ENCODE assay signal across 1 cellular context in the genomic region with DNA sequence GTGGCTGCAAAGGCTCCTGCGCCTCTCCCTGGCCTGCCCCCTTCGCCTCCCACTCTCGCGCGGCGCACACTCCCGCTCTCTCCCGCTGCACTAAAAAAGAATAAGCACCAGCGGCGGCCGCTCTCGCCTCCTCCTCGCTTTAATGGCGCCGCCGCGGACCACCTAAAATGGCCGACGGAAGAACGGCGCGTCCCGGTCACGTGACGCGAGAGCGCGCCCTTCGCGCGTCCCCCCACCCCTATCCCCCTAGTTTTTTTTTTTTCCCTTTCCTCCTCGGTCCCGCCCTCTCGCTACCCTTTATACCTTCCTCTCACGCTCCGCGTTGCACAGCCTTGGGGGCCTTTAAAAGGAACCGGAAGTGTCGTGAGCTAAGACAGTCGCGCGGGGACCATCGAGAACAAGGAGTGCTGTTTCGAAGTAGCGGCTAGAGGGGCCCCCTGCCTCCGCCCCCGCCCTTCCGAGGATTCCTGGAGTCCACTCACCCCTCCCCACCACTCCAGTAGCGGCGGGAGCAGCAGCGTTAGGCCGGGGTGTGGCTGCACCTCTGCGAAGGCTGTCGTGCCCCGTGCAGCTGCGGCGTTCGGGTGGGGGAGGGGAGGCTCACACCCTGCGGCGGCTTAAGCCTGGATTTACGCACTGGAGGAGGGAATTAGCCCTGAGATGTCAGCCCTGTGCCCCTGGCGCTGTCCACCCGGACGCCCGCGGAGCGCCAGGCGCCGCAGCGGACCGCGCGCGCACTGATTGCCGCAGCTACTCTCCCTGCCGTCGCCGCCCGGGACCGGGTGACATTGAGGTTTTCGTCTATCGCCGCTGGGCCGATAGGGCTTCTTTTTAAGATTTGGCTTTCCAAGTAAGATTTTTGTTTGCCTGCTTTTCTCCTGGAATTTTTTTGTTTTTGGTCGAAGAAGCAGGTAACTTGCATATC.
TF ChIP-seq lines count a peak whose summit lies in the region.

A gene with protein sequence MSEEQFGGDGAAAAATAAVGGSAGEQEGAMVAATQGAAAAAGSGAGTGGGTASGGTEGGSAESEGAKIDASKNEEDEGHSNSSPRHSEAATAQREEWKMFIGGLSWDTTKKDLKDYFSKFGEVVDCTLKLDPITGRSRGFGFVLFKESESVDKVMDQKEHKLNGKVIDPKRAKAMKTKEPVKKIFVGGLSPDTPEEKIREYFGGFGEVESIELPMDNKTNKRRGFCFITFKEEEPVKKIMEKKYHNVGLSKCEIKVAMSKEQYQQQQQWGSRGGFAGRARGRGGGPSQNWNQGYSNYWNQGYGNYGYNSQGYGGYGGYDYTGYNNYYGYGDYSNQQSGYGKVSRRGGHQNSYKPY (minus strand): TSS at position 176 of the 925 bp plus-strand sequence. CDS start 313 bp downstream, outside the sequence.

TF ChIP-seq in HepG2, 621 proteins besides CTCF, POLR2A, EP300 and RAD21 (continued from another document and continues in another):
- TF ChIP-seq, protein P1, sequence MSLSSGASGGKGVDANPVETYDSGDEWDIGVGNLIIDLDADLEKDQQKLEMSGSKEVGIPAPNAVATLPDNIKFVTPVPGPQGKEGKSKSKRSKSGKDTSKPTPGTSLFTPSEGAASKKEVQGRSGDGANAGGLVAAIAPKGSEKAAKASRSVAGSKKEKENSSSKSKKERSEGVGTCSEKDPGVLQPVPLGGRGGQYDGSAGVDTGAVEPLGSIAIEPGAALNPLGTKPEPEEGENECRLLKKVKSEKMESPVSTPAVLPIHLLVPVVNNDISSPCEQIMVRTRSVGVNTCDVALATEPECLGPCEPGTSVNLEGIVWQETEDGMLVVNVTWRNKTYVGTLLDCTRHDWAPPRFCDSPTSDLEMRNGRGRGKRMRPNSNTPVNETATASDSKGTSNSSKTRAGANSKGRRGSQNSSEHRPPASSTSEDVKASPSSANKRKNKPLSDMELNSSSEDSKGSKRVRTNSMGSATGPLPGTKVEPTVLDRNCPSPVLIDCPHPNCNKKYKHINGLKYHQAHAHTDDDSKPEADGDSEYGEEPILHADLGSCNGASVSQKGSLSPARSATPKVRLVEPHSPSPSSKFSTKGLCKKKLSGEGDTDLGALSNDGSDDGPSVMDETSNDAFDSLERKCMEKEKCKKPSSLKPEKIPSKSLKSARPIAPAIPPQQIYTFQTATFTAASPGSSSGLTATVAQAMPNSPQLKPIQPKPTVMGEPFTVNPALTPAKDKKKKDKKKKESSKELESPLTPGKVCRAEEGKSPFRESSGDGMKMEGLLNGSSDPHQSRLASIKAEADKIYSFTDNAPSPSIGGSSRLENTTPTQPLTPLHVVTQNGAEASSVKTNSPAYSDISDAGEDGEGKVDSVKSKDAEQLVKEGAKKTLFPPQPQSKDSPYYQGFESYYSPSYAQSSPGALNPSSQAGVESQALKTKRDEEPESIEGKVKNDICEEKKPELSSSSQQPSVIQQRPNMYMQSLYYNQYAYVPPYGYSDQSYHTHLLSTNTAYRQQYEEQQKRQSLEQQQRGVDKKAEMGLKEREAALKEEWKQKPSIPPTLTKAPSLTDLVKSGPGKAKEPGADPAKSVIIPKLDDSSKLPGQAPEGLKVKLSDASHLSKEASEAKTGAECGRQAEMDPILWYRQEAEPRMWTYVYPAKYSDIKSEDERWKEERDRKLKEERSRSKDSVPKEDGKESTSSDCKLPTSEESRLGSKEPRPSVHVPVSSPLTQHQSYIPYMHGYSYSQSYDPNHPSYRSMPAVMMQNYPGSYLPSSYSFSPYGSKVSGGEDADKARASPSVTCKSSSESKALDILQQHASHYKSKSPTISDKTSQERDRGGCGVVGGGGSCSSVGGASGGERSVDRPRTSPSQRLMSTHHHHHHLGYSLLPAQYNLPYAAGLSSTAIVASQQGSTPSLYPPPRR (CRISPR knock-in tag; IDR thresholded peaks at IDR 0.05; ENCODE audit: borderline replicate concordance) = peak; percentile 76
- TF ChIP-seq ZNF251 (CRISPR knock-in tag; IDR thresholded peaks at IDR 0.05) (no peak), ZNF207 (IDR thresholded peaks at IDR 0.05; ENCODE audit: borderline replicate concordance) (no peak), CCAR2 (optimal IDR thresholded peaks at IDR 0.05; ENCODE audit: low read depth, low read length) (peak; percentile 63), WIZ (CRISPR knock-in tag; IDR thresholded peaks at IDR 0.05) (peak; percentile 89; the same call in 1 of the 2 replicates), ESRRA (CRISPR knock-in tag; IDR thresholded peaks at IDR 0.05; ENCODE audit: low read depth) (peak; percentile 33), ZSCAN20 (CRISPR knock-in tag; IDR thresholded peaks at IDR 0.05; ENCODE audit: borderline replicate concordance) (peak; percentile 53), ZNF563 (CRISPR knock-in tag; IDR thresholded peaks at IDR 0.05) (0 out of 2 replicates have a peak, but pooled peaks have one; percentile 14), ZNF17 (CRISPR knock-in tag; IDR thresholded peaks at IDR 0.05) (no peak), SNAPC2 (CRISPR knock-in tag; IDR thresholded peaks at IDR 0.05) (peak; percentile 87; the same call in 1 of the 2 replicates), ZBTB3 (CRISPR knock-in tag; IDR thresholded peaks at IDR 0.05; ENCODE audit: borderline replicate concordance, low read depth) (peak; percentile 68; the same call in 1 of the 2 replicates), ZNF496 (CRISPR knock-in tag; IDR thresholded peaks at IDR 0.05; ENCODE audit: insufficient replicate concordance) (no peak), RFX3 (CRISPR knock-in tag; IDR thresholded peaks at IDR 0.05) (0 out of 2 replicates have a peak, but pooled peaks have one; percentile 5), ZSCAN30 (CRISPR knock-in tag; IDR thresholded peaks at IDR 0.05) (0 out of 2 replicates have a peak, but pooled peaks have one; percentile 42), BRCA1 (CRISPR knock-in tag; IDR thresholded peaks at IDR 0.05) (peak; percentile 82; the same call in 1 of the 2 replicates), ZNF724P (CRISPR knock-in tag; IDR thresholded peaks at IDR 0.05; ENCODE audit: borderline replicate concordance) (no peak; the same call in 1 of the 2 replicates), NFKBIZ (CRISPR knock-in tag; IDR thresholded peaks at IDR 0.05) (peak; percentile 44; the same call in 1 of the 2 replicates), ZBTB8A (CRISPR knock-in tag; IDR thresholded peaks at IDR 0.05; ENCODE audit: borderline replicate concordance, low read depth) (peak; percentile 60; the same call in 1 of the 2 replicates), ZNF777 (CRISPR knock-in tag; IDR thresholded peaks at IDR 0.05) (peak; percentile 93)
- TF ChIP-seq, protein P2, sequence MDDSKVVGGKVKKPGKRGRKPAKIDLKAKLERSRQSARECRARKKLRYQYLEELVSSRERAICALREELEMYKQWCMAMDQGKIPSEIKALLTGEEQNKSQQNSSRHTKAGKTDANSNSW (CRISPR knock-in tag; IDR thresholded peaks at IDR 0.05; ENCODE audit: borderline replicate concordance) = no peak; the same call in 1 of the 2 replicates
- TF ChIP-seq, protein P3, sequence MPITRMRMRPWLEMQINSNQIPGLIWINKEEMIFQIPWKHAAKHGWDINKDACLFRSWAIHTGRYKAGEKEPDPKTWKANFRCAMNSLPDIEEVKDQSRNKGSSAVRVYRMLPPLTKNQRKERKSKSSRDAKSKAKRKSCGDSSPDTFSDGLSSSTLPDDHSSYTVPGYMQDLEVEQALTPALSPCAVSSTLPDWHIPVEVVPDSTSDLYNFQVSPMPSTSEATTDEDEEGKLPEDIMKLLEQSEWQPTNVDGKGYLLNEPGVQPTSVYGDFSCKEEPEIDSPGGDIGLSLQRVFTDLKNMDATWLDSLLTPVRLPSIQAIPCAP (CRISPR knock-in tag; IDR thresholded peaks at IDR 0.05; ENCODE audit: low read depth) = no peak
- TF ChIP-seq, protein P4, sequence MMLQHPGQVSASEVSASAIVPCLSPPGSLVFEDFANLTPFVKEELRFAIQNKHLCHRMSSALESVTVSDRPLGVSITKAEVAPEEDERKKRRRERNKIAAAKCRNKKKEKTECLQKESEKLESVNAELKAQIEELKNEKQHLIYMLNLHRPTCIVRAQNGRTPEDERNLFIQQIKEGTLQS (CRISPR knock-in tag; IDR thresholded peaks at IDR 0.05) = peak; percentile 64; the same call in 1 of the 2 replicates
- TF ChIP-seq, protein P5, sequence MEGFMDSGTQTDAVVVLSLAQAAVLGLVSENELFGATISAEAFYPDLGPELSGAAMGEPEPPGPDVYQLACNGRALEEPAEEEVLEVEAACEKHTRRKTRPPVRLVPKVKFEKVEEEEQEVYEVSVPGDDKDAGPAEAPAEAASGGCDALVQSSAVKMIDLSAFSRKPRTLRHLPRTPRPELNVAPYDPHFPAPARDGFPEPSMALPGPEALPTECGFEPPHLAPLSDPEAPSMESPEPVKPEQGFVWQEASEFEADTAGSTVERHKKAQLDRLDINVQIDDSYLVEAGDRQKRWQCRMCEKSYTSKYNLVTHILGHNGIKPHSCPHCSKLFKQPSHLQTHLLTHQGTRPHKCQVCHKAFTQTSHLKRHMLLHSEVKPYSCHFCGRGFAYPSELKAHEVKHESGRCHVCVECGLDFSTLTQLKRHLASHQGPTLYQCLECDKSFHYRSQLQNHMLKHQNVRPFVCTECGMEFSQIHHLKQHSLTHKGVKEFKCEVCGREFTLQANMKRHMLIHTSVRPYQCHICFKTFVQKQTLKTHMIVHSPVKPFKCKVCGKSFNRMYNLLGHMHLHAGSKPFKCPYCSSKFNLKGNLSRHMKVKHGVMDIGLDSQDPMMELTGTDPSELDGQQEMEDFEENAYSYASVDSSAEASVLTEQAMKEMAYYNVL (CRISPR knock-in tag; IDR thresholded peaks at IDR 0.05; ENCODE audit: borderline replicate concordance) = peak; percentile 66; the same call in 1 of the 2 replicates
- TF ChIP-seq, protein P6, sequence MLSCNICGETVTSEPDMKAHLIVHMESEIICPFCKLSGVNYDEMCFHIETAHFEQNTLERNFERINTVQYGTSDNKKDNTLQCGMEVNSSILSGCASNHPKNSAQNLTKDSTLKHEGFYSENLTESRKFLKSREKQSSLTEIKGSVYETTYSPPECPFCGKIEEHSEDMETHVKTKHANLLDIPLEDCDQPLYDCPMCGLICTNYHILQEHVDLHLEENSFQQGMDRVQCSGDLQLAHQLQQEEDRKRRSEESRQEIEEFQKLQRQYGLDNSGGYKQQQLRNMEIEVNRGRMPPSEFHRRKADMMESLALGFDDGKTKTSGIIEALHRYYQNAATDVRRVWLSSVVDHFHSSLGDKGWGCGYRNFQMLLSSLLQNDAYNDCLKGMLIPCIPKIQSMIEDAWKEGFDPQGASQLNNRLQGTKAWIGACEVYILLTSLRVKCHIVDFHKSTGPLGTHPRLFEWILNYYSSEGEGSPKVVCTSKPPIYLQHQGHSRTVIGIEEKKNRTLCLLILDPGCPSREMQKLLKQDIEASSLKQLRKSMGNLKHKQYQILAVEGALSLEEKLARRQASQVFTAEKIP (CRISPR knock-in tag; IDR thresholded peaks at IDR 0.05; ENCODE audit: borderline replicate concordance) = no peak
- TF ChIP-seq, protein P7, sequence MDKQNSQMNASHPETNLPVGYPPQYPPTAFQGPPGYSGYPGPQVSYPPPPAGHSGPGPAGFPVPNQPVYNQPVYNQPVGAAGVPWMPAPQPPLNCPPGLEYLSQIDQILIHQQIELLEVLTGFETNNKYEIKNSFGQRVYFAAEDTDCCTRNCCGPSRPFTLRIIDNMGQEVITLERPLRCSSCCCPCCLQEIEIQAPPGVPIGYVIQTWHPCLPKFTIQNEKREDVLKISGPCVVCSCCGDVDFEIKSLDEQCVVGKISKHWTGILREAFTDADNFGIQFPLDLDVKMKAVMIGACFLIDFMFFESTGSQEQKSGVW (CRISPR knock-in tag; IDR thresholded peaks at IDR 0.05; ENCODE audit: borderline replicate concordance) = no peak
- TF ChIP-seq, protein P8, sequence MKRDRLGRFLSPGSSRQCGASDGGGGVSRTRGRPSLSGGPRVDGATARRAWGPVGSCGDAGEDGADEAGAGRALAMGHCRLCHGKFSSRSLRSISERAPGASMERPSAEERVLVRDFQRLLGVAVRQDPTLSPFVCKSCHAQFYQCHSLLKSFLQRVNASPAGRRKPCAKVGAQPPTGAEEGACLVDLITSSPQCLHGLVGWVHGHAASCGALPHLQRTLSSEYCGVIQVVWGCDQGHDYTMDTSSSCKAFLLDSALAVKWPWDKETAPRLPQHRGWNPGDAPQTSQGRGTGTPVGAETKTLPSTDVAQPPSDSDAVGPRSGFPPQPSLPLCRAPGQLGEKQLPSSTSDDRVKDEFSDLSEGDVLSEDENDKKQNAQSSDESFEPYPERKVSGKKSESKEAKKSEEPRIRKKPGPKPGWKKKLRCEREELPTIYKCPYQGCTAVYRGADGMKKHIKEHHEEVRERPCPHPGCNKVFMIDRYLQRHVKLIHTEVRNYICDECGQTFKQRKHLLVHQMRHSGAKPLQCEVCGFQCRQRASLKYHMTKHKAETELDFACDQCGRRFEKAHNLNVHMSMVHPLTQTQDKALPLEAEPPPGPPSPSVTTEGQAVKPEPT (CRISPR knock-in tag; IDR thresholded peaks at IDR 0.05; ENCODE audit: low read depth) = peak; percentile 62; the same call in 1 of the 2 replicates
- TF ChIP-seq, protein P9, sequence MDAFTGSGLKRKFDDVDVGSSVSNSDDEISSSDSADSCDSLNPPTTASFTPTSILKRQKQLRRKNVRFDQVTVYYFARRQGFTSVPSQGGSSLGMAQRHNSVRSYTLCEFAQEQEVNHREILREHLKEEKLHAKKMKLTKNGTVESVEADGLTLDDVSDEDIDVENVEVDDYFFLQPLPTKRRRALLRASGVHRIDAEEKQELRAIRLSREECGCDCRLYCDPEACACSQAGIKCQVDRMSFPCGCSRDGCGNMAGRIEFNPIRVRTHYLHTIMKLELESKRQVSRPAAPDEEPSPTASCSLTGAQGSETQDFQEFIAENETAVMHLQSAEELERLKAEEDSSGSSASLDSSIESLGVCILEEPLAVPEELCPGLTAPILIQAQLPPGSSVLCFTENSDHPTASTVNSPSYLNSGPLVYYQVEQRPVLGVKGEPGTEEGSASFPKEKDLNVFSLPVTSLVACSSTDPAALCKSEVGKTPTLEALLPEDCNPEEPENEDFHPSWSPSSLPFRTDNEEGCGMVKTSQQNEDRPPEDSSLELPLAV (CRISPR knock-in tag; conservative IDR thresholded peaks at IDR 0.05; ENCODE audit: low read depth) = no peak
- TF ChIP-seq, protein P10, sequence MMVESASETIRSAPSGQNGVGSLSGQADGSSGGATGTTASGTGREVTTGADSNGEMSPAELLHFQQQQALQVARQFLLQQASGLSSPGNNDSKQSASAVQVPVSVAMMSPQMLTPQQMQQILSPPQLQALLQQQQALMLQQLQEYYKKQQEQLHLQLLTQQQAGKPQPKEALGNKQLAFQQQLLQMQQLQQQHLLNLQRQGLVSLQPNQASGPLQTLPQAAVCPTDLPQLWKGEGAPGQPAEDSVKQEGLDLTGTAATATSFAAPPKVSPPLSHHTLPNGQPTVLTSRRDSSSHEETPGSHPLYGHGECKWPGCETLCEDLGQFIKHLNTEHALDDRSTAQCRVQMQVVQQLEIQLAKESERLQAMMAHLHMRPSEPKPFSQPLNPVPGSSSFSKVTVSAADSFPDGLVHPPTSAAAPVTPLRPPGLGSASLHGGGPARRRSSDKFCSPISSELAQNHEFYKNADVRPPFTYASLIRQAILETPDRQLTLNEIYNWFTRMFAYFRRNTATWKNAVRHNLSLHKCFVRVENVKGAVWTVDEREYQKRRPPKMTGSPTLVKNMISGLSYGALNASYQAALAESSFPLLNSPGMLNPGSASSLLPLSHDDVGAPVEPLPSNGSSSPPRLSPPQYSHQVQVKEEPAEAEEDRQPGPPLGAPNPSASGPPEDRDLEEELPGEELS (CRISPR knock-in tag; IDR thresholded peaks at IDR 0.05) = peak; percentile 65; the same call in 1 of the 2 replicates
